Comparison of ENCODE assay signal across 1 cellular context in genomic region chr6:43257746-43258145, GRCh38.
TF ChIP-seq lines count a peak whose summit lies in the region.

No MANE protein-coding gene starts in this region.

TF ChIP-seq in HepG2, 621 proteins besides CTCF, POLR2A, EP300 and RAD21 (continues in another document):
- TF ChIP-seq RERE (CRISPR knock-in tag; IDR thresholded peaks at IDR 0.05; ENCODE audit: low read depth) (no peak), RNF2 (conservative IDR thresholded peaks at IDR 0.05; ENCODE audit: low read depth) (no peak), ARHGAP35 (CRISPR knock-in tag; IDR thresholded peaks at IDR 0.05; ENCODE audit: borderline replicate concordance) (no peak), AGO2 (optimal IDR thresholded peaks at IDR 0.05; ENCODE audit: low read depth, low read length) (no peak), KMT2B (CRISPR knock-in tag; IDR thresholded peaks at IDR 0.05) (no peak), ZNF605 (CRISPR knock-in tag; IDR thresholded peaks at IDR 0.05) (no peak), ATF3 (CRISPR knock-in tag; IDR thresholded peaks at IDR 0.05) (no peak), HNF1B (CRISPR knock-in tag; IDR thresholded peaks at IDR 0.05) (no peak; the same call in 1 of the 2 replicates), SALL1 (CRISPR knock-in tag; IDR thresholded peaks at IDR 0.05) (0 out of 2 replicates have a peak, but pooled peaks have one; percentile 18), CREBL2 (CRISPR knock-in tag; IDR thresholded peaks at IDR 0.05; ENCODE audit: borderline replicate concordance) (0 out of 2 replicates have a peak, but pooled peaks have one; percentile 62), ZNF446 (CRISPR knock-in tag; IDR thresholded peaks at IDR 0.05) (0 out of 2 replicates have a peak, but pooled peaks have one; percentile 36), NONO (IDR thresholded peaks at IDR 0.05) (no peak), NONO (CRISPR knock-in tag; conservative IDR thresholded peaks at IDR 0.05) (no peak), ZNF333 (CRISPR knock-in tag; IDR thresholded peaks at IDR 0.05; ENCODE audit: borderline replicate concordance) (no peak), ZNF883 (CRISPR knock-in tag; IDR thresholded peaks at IDR 0.05; ENCODE audit: not compliant biosample characterization) (peak; percentile 36), PRDM10 (CRISPR knock-in tag; IDR thresholded peaks at IDR 0.05; ENCODE audit: low read depth) (no peak), ATF2 (CRISPR knock-in tag; IDR thresholded peaks at IDR 0.05) (no peak), ZNF510 (CRISPR knock-in tag; IDR thresholded peaks at IDR 0.05; ENCODE audit: low read depth) (no peak), ZNF251 (CRISPR knock-in tag; IDR thresholded peaks at IDR 0.05) (no peak), MED8 (CRISPR knock-in tag; IDR thresholded peaks at IDR 0.05; ENCODE audit: insufficient replicate concordance) (no peak), KDM4B (CRISPR knock-in tag; IDR thresholded peaks at IDR 0.05) (no peak), SALL2 (CRISPR knock-in tag; IDR thresholded peaks at IDR 0.05) (no peak), FOXA3 (CRISPR knock-in tag; IDR thresholded peaks at IDR 0.05) (no peak), ZNF709 (CRISPR knock-in tag; IDR thresholded peaks at IDR 0.05) (peak; percentile 71; the same call in 1 of the 2 replicates), NR2C2 (CRISPR knock-in tag; IDR thresholded peaks at IDR 0.05; ENCODE audit: borderline replicate concordance) (no peak), KAT8 (CRISPR knock-in tag; IDR thresholded peaks at IDR 0.05) (no peak), THYN1 (CRISPR knock-in tag; IDR thresholded peaks at IDR 0.05; ENCODE audit: borderline replicate concordance, low read depth) (no peak), SMARCE1 (IDR thresholded peaks at IDR 0.05; ENCODE audit: borderline replicate concordance) (no peak), TAF1 (CRISPR knock-in tag; IDR thresholded peaks at IDR 0.05) (no peak), ZNF607 (CRISPR knock-in tag; IDR thresholded peaks at IDR 0.05; ENCODE audit: borderline replicate concordance) (no peak), ZNF547 (CRISPR knock-in tag; IDR thresholded peaks at IDR 0.05) (0 out of 2 replicates have a peak, but pooled peaks have one; percentile 59), SMARCC2 (IDR thresholded peaks at IDR 0.05) (no peak), ZBTB38 (CRISPR knock-in tag; IDR thresholded peaks at IDR 0.05) (no peak), FOXP4 (CRISPR knock-in tag; IDR thresholded peaks at IDR 0.05) (no peak), NR2F2 (IDR thresholded peaks at IDR 0.05; ENCODE audit: borderline replicate concordance, low read depth) (no peak), MEIS2 (CRISPR knock-in tag; IDR thresholded peaks at IDR 0.05) (no peak), SRY (CRISPR knock-in tag; IDR thresholded peaks at IDR 0.05) (no peak), FOXO4 (CRISPR knock-in tag; conservative IDR thresholded peaks at IDR 0.05) (no peak), ZFX (CRISPR knock-in tag; IDR thresholded peaks at IDR 0.05; ENCODE audit: low read depth) (peak; percentile 35; the same call in 1 of the 2 replicates)
